ENCODE assay signal across 8 cellular contexts in genomic region chr18:48902023-48902855, GRCh38. TPM values are rescaled to one million over a fixed set of nuclear protein-coding genes. Genes with fewer than 3 reads are reported as not detected.
DNase-seq lines count a peak whose midpoint lies in the region; ATAC-seq and TF ChIP-seq lines count a peak whose summit lies in the region.

No MANE protein-coding gene starts in this region.

- POLR2A ChIA-PET in RWPE1 (lab: Yijun Ruan, JAX; ENCODE audit: low non-redundant PET), result no interaction called here

- no peaks in the 10 kb centered on the region for H3K9me3 ChIP-seq in ovary

- H3K27me3 ChIP-seq in ovary, result no peaks in the 10 kb centered on the region

- no peak for TF ChIP-seq POLR2A in ovary (IDR thresholded peaks at IDR 0.05)

- ATAC-seq in HG02763 (IDR thresholded peaks at IDR 0.05; ENCODE audit: unreplicated experiment) (no peak), HG02759 (IDR thresholded peaks at IDR 0.05; ENCODE audit: unreplicated experiment) (no peak)

- no peak for TF ChIP-seq EP300 in ovary (IDR thresholded peaks at IDR 0.05)

- no peak for TF ChIP-seq CTCF in RWPE1 (conservative IDR thresholded peaks at IDR 0.05; ENCODE audit: low read depth)
- no peak for TF ChIP-seq CTCF in fibroblast of villous mesenchyme (IDR thresholded peaks at IDR 0.05; ENCODE audit: insufficient read depth, low read depth, low read length)
- no peak for TF ChIP-seq CTCF in ovary (IDR thresholded peaks at IDR 0.05)

- H3K4me3 ChIP-seq in fibroblast of villous mesenchyme (ENCODE audit: low read depth, low read length), result no peak overlapping the region
- H3K4me3 ChIP-seq in ovary, result no peak overlapping the region

- intact Hi-C loops in ovary (cut with DNase I), result no loop called here

- H3K36me3 ChIP-seq in ovary, result no peaks in the 10 kb centered on the region

- H3K4me1 ChIP-seq in ovary (ENCODE audit: insufficient read depth), result peaks cover 10% of the 10 kb centered on the region

- H3K27ac ChIP-seq in RWPE1, result peak overlapping the region; percentile 74
- H3K27ac ChIP-seq in ovary, result peak overlapping the region; percentile 64 to 71

- WGBS in ovary, 3 donors, result 26 to 28% (median 27%) methylated on average over 25 to 27 of the region's 27 CpGs

- CTCF ChIA-PET in RWPE1 (lab: Yijun Ruan, JAX), result interaction anchor here (0.6 kb wide), 3 partner anchors 17 to 623 kb away, joined by 3 read pairs; no protein-coding TSS in a partner anchor

- DNase-seq in NCI-H2081 (lab: John Stamatoyannopoulos, UW), result peak; percentile 63 to 76
- no peak for DNase-seq in NCI-H2081 treated with DMSO at 0.1 percent for 48 hours (lab: John Stamatoyannopoulos, UW)
- DNase-seq in RWPE1 (ENCODE audit: low spot score), result peak; percentile 43
- peak; percentile 93 for DNase-seq in fibroblast of villous mesenchyme (ENCODE audit: low read depth)
- peak; percentile 93 to 98 (median 97) for DNase-seq in ovary
- DNase-seq in activated CD4-positive, CD25-positive, alpha-beta regulatory T cell treated with anti-CD3 and anti-CD28 coated beads, Interleukin-2, amount 50 U/mL, for 72 hours, result no peak

RNA-seq across cellular contexts. Expression of gene SMAD7, which starts 48.5 kb away (rescaled TPM):
- total RNA-seq in fibroblast of villous mesenchyme (28.9 and 32.9 TPM in 2 replicates), ovary (10 to 100 TPM; 10.7 to 36.5 (median 13.1) TPM)
- 10 to 100 TPM; 13.7 to 18.9 TPM for polyA plus RNA-seq in ovary

Comparison
In these comparisons a context has a peak if more than half of its experiments do, and no peak if none do; other contexts are left out.
1. DNase-seq: peak in NCI-H2081 (2 of 2), RWPE1 (single experiment), fibroblast of villous mesenchyme (single experiment) and ovary (5 of 5); none in NCI-H2081 treated with DMSO at 0.1 percent for 48 hours (single experiment) and activated CD4-positive, CD25-positive, alpha-beta regulatory T cell treated with anti-CD3 and anti-CD28 coated beads, Interleukin-2, amount 50 U/mL, for 72 hours (single experiment).